ENCODE assay signal across 14 cellular contexts in genomic region chr4:180832086-180832485, GRCh38.
DNase-seq lines count a peak whose midpoint lies in the region; ATAC-seq, FAIRE-seq and TF ChIP-seq lines count a peak whose summit lies in the region.
"Had no signal": no experiment of that assay in that cellular context is flagged by ENCODE, and none has a peak within 500 bp of the region (broad histone marks: within the 10 kb centered on the region; RNA-seq: fewer than 3 reads in every experiment).

No MANE protein-coding gene starts in this region.

- no peak overlapping the region for H3K4me2 ChIP-seq in GM23248 (ENCODE audit: unreplicated experiment)

- no peaks in the 10 kb centered on the region for H3F3A ChIP-seq in GM23248 (ENCODE audit: insufficient read depth)

- no peaks in the 10 kb centered on the region for H3K9me2 ChIP-seq in GM23248 (ENCODE audit: insufficient read depth)

- no peak overlapping the region for H2AFZ ChIP-seq in GM23248

- no peaks in the 10 kb centered on the region for H3K36me3 ChIP-seq in GM23248 (ENCODE audit: low read depth)
- H3K36me3 ChIP-seq in Panc1 (ENCODE audit: control insufficient read depth, insufficient read depth, low read length): no peaks in the 10 kb centered on the region
- H3K36me3 ChIP-seq in upper lobe of left lung: no peaks in the 10 kb centered on the region
- H3K36me3 ChIP-seq: Peyer's patch had no signal

- no peaks in the 10 kb centered on the region for H3K9me3 ChIP-seq in GM23248 (ENCODE audit: low read depth)
- H3K9me3 ChIP-seq in Panc1 (ENCODE audit: control insufficient read depth, insufficient read depth, low read depth, low read length): no peaks in the 10 kb centered on the region
- no peaks in the 10 kb centered on the region for H3K9me3 ChIP-seq in upper lobe of left lung
- H3K9me3 ChIP-seq: mucosa of descending colon, Peyer's patch had no signal

- TF ChIP-seq POLR2A in upper lobe of left lung (IDR thresholded peaks at IDR 0.05): no peak

- WGBS in GM23248 (ENCODE audit: low coverage in 1 of 2, low lambda C conversion rate in 2 of 2, missing lambda C conversion rate in 2 of 2), 2 experiments: 34 to 35% methylated on average over 3 of the region's 3 CpGs
- WGBS in upper lobe of left lung, 2 donors: 46 to 47% methylated on average over 3 of the region's 3 CpGs

- CTCF ChIA-PET in Panc1 (lab: Charles Lee): no interaction called here

- no peak overlapping the region for H3K9ac ChIP-seq in GM23248

- H3K4me3 ChIP-seq in GM23248 (no peak overlapping the region), Panc1 (ENCODE audit: low read depth in 2 of 2, low read length in 2 of 2) (no peak overlapping the region), fibroblast of mammary gland (ENCODE audit: control insufficient read depth, low read depth, low read length) (no peak overlapping the region), upper lobe of left lung (no peak overlapping the region)
- H3K4me3 ChIP-seq: mucosa of descending colon, Peyer's patch had no signal

- H3K27ac ChIP-seq in GM23248: no peak overlapping the region
- no peak overlapping the region for H3K27ac ChIP-seq in Panc1 (ENCODE audit: low read length)
- H3K27ac ChIP-seq in upper lobe of left lung: no peak overlapping the region
- H3K27ac ChIP-seq: Peyer's patch had no signal

- TF ChIP-seq EP300 in upper lobe of left lung (IDR thresholded peaks at IDR 0.05): no peak

- H3K27me3 ChIP-seq in GM23248 (replicated peaks; ENCODE audit: insufficient read depth) (no peaks in the 10 kb centered on the region), Panc1 (ENCODE audit: control insufficient read depth, insufficient read depth, low read length) (no peaks in the 10 kb centered on the region), upper lobe of left lung (no peaks in the 10 kb centered on the region)
- H3K27me3 ChIP-seq: Peyer's patch had no signal

- POLR2A ChIA-PET in Panc1 (lab: Charles Lee): no interaction called here

- ATAC-seq in Panc1: no peak
- ATAC-seq in upper lobe of left lung (ENCODE audit: low FRiP score in 2 of 2): no peak
- no peak for ATAC-seq in esophagus mucosa
- ATAC-seq: mucosa of descending colon had no signal

- BruUV-seq in Panc1 (replicated peaks; lab: Mats Ljungman, UMichigan): no TSS peak

- intact Hi-C loops in Panc1 (cut with micrococcal nuclease; ENCODE audit: unreplicated experiment): no loop called here

- in situ Hi-C loops in GM23248 (cut with MboI) (loop anchor here (25.0 kb wide), 1 partner anchor 705 kb away; no protein-coding TSS in a partner anchor), Panc1 (cut with HindIII; ENCODE audit: low pct_unique_long_range_greater_than_20kb, low sequenced_read_pairs) (no loop called here)

- H3K79me2 ChIP-seq in GM23248 (ENCODE audit: insufficient read depth): no peaks in the 10 kb centered on the region

- H3K4me1 ChIP-seq in GM23248 (ENCODE audit: insufficient read depth) (0 out of 2 replicates have a peak, but pooled peaks cover 4% of the 10 kb centered on the region), Panc1 (ENCODE audit: control insufficient read depth, insufficient read depth, low read length) (no peaks in the 10 kb centered on the region), upper lobe of left lung (peaks cover 0 to 4% (median 0%) of the 10 kb centered on the region in 4 donors)
- H3K4me1 ChIP-seq: Peyer's patch had no signal

- DNase-seq in A172 (ENCODE audit: low spot score) (peak; percentile 13), GM23248 (peak; percentile 12), Panc1 (ENCODE audit: low read depth, low spot score) (no peak), fibroblast of mammary gland (ENCODE audit: low read depth) (no peak), upper lobe of left lung (no peak), activated T-cell treated with anti-CD3 and anti-CD28 coated beads for 4 hours (no peak), GM19239 (ENCODE audit: insufficient read length, low spot score) (no peak)
- DNase-seq: activated CD4-positive, alpha-beta T cell treated with anti-CD3 and anti-CD28 coated beads, Interleukin-2, amount 50 U/mL, for 48 hours; activated naive CD4-positive, alpha-beta T cell treated with anti-CD3 and anti-CD28 coated beads, Interleukin-2, amount 10 ng/mL, durations not matched to agents 7 days and 5 days; immature natural killer cell; mucosa of descending colon; NCI-H2171 treated with DMSO at 0.1 percent for 48 hours; Peyer's patch had no signal

- TF ChIP-seq CTCF in Panc1 (IDR thresholded peaks at IDR 0.05) (peak; percentile 13; the same call in 1 of the 2 replicates), fibroblast of mammary gland (conservative IDR thresholded peaks at IDR 0.05; ENCODE audit: control insufficient read depth, insufficient read depth, low read depth, low read length) (peak; percentile 14), upper lobe of left lung (IDR thresholded peaks at IDR 0.05) (no peak)

- no peak for FAIRE-seq in GM19239 (lab: Jason Lieb, UNC)

- no peaks in the 10 kb centered on the region for H4K20me1 ChIP-seq in GM23248 (ENCODE audit: insufficient read depth)

Comparison
In these comparisons a context has a peak if more than half of its experiments do, and no peak if none do; other contexts are left out.
1. DNase-seq: peak in A172 (single experiment) and GM23248 (single experiment); none in Panc1 (single experiment), fibroblast of mammary gland (single experiment), upper lobe of left lung (0 of 2), activated T-cell treated with anti-CD3 and anti-CD28 coated beads for 4 hours (single experiment) and GM19239 (single experiment).
2. CTCF ChIP-seq: peak in Panc1 (single experiment) and fibroblast of mammary gland (single experiment); none in upper lobe of left lung (0 of 6).